In genomic region chr6:140858381-140858971, GRCh38 we compare ENCODE assay signal across 9 cellular contexts.
A peak's percentile ranks its signal among the peaks of the same experiment; 100 is the strongest.
DNase-seq lines count a peak whose midpoint lies in the region; ATAC-seq and TF ChIP-seq lines count a peak whose summit lies in the region.
"Had no signal": no experiment of that assay in that cellular context is flagged by ENCODE, and none has a peak within 500 bp of the region (broad histone marks: within the 10 kb centered on the region; RNA-seq: fewer than 3 reads in every experiment).

No MANE protein-coding gene starts in this region.

- POLR2A ChIA-PET in IMR-90 (lab: Charles Lee; ENCODE audit: unreplicated experiment): interaction anchor here (1.0 kb wide), 1 partner anchor 320 kb away, joined by 3 read pairs; no protein-coding TSS in a partner anchor

- peak; percentile 9 for ATAC-seq in IMR-90 (ENCODE audit: low read depth)

- H3K23ac ChIP-seq in IMR-90 (ENCODE audit: low read depth, low read length): peak overlapping the region; percentile 59
- no peak overlapping the region for H3K23ac ChIP-seq in mesenchymal stem cell (ENCODE audit: low read length in 2 of 2)

- 58% methylated on average over 5 of the region's 10 CpGs; no CpG with 5 or more reads in 1 of the 2 experiments for WGBS in IMR-90 (ENCODE audit: extremely low coverage in 2 of 2, insufficient read length in 1 of 2), 2 experiments
- 42% methylated on average over 9 of the region's 10 CpGs for WGBS in mesenchymal stem cell

- intact Hi-C loops in IMR-90 (cut with micrococcal nuclease): loop anchor here (5.0 kb wide), 1 partner anchor 704 kb away; no protein-coding TSS in a partner anchor

- no TSS peak for BruUV-seq in IMR-90 (replicated peaks; lab: Mats Ljungman, UMichigan)

- no peak overlapping the region for H2AK9ac ChIP-seq in IMR-90 (replicated peaks; ENCODE audit: low read depth, low read length, poor library complexity)

- peak overlapping the region; percentile 77 for H4K91ac ChIP-seq in IMR-90 (ENCODE audit: insufficient read depth, low read depth, low read length)
- no peak overlapping the region for H4K91ac ChIP-seq in mesenchymal stem cell (ENCODE audit: low read length)

- H2AFZ ChIP-seq in ACC112 (ENCODE audit: low read length, unreplicated experiment): peak overlapping the region; percentile 55
- no peak overlapping the region for H2AFZ ChIP-seq in IMR-90 (replicated peaks; ENCODE audit: low read length, poor library complexity)
- H2AFZ ChIP-seq in mesenchymal stem cell (ENCODE audit: low read depth, low read length): no peak overlapping the region

- peak overlapping the region; percentile 90 for H2BK5ac ChIP-seq in IMR-90 (ENCODE audit: low read depth, low read length, poor library complexity, severe bottlenecking)
- H2BK5ac ChIP-seq in mesenchymal stem cell (ENCODE audit: low read depth, low read length, poor library complexity, severe bottlenecking): no peak overlapping the region

- CTCF ChIA-PET in IMR-90 (lab: Yijun Ruan, JAX): no interaction called here

- H3K4me3 ChIP-seq in ACC112 (ENCODE audit: low read depth, low read length) (peak overlapping the region; percentile 46; the same call in 1 of the 2 replicates), IMR-90 (ENCODE audit: insufficient read depth, low read depth, low read length) (no peak overlapping the region), mesenchymal stem cell (ENCODE audit: insufficient read depth in 1 of 2, low read depth in 1 of 2, low read length in 2 of 2) (no peak overlapping the region)

- TF ChIP-seq CTCF in IMR-90 (conservative IDR thresholded peaks at IDR 0.05; ENCODE audit: low read depth, low read length): no peak

- no peak for TF ChIP-seq RAD21 in IMR-90 (IDR thresholded peaks at IDR 0.05; ENCODE audit: low read length)

- no peaks in the 10 kb centered on the region for H3K9me1 ChIP-seq in IMR-90 (ENCODE audit: insufficient read depth, low read length)

- H4K20me1 ChIP-seq in IMR-90 (ENCODE audit: insufficient read depth, low read length): no peaks in the 10 kb centered on the region

- H3K4me1 ChIP-seq in ACC112 (ENCODE audit: control insufficient read depth, insufficient read depth, low read length, unreplicated experiment) (peaks cover 46% of the 10 kb centered on the region), IMR-90 (ENCODE audit: control insufficient read depth, insufficient read depth, low read length) (peaks cover 6% of the 10 kb centered on the region), mesenchymal stem cell (ENCODE audit: control insufficient read depth, insufficient read depth, low read depth, low read length) (no peaks in the 10 kb centered on the region)

- no peak for TF ChIP-seq POLR2A in IMR-90 (IDR thresholded peaks at IDR 0.05; ENCODE audit: low read depth, low read length)

- H2AK5ac ChIP-seq in IMR-90 (ENCODE audit: low read depth, low read length) (peak overlapping the region; percentile 67; the same call in 1 of the 2 replicates), mesenchymal stem cell (ENCODE audit: low read length, severe bottlenecking) (no peak overlapping the region)

- H3K36me3 ChIP-seq in ACC112 (ENCODE audit: insufficient read depth, low read length) (no peaks in the 10 kb centered on the region), IMR-90 (ENCODE audit: control insufficient read depth, insufficient read depth, low read length) (no peaks in the 10 kb centered on the region), mesenchymal stem cell (ENCODE audit: control insufficient read depth in 1 of 2, insufficient read depth in 2 of 2, low read depth in 1 of 2, low read length in 2 of 2) (no peaks in the 10 kb centered on the region)

- peak overlapping the region; percentile 54; the same call in 2 of the 3 replicates for H2BK15ac ChIP-seq in IMR-90 (ENCODE audit: low read depth, low read length)
- no peak overlapping the region for H2BK15ac ChIP-seq in mesenchymal stem cell (ENCODE audit: low read depth, poor library complexity, severe bottlenecking)

- H3K27me3 ChIP-seq in ACC112 (ENCODE audit: insufficient read depth, low read length) (no peaks in the 10 kb centered on the region), IMR-90 (ENCODE audit: control insufficient read depth, insufficient read depth, low read length) (no peaks in the 10 kb centered on the region), mesenchymal stem cell (ENCODE audit: control insufficient read depth in 1 of 2, insufficient read depth in 1 of 2, low read length in 2 of 2) (no peaks in the 10 kb centered on the region)

- H3K4me2 ChIP-seq in IMR-90 (ENCODE audit: low read depth, low read length): peak overlapping the region; percentile 56; the same call in 1 of the 2 replicates
- H3K4me2 ChIP-seq in mesenchymal stem cell (ENCODE audit: low read length, poor library complexity, severe bottlenecking): no peak overlapping the region

- H2BK120ac ChIP-seq in IMR-90 (ENCODE audit: low read depth, low read length): peak overlapping the region; percentile 58
- H2BK120ac ChIP-seq in mesenchymal stem cell (ENCODE audit: low read depth, low read length): peak overlapping the region; percentile 29

- H3K79me1 ChIP-seq in IMR-90 (ENCODE audit: low read depth in 1 of 2, low read length in 2 of 2) (no peaks in the 10 kb centered on the region), mesenchymal stem cell (replicated peaks; ENCODE audit: low read length, poor library complexity, severe bottlenecking) (no peaks in the 10 kb centered on the region)

- peak overlapping the region; percentile 77 for H2BK20ac ChIP-seq in IMR-90 (ENCODE audit: low read depth, low read length)

- H3K9ac ChIP-seq in IMR-90 (ENCODE audit: low read depth, low read length) (no peak overlapping the region), mesenchymal stem cell (ENCODE audit: low read length) (peak overlapping the region; percentile 1)

- H3K14ac ChIP-seq in IMR-90 (replicated peaks; ENCODE audit: low read depth, low read length) (peak overlapping the region; percentile 41), mesenchymal stem cell (ENCODE audit: low read length in 2 of 2) (peak overlapping the region in 1 of 2 experiments; percentile 28)

- peak; percentile 52 for DNase-seq in IMR-90
- DNase-seq in caudate nucleus (lab: John Stamatoyannopoulos, UW): no peak
- DNase-seq in mesenchymal stem cell: peak; percentile 50
- no peak for DNase-seq in NCI-H1048 (lab: John Stamatoyannopoulos, UW)
- no peak for DNase-seq in glomerular visceral epithelial cell (ENCODE audit: extremely low spot score)
- no peak for DNase-seq in NCI-H1436 (lab: John Stamatoyannopoulos, UW)
- DNase-seq in amygdala (lab: John Stamatoyannopoulos, UW): no peak
- DNase-seq: activated CD8-positive, alpha-beta memory T cell treated with anti-CD3 and anti-CD28 coated beads, Interleukin-2, amount 50 U/mL, for 4 hours had no signal

- H3K4ac ChIP-seq in IMR-90 (ENCODE audit: low read depth, low read length): peak overlapping the region; percentile 43
- H3K4ac ChIP-seq in mesenchymal stem cell (ENCODE audit: low read depth in 1 of 2, low read length in 2 of 2): peak overlapping the region in 1 of 2 experiments; percentile 94

- H3K79me2 ChIP-seq in ACC112 (ENCODE audit: control insufficient read depth, insufficient read depth, low read length, unreplicated experiment): no peaks in the 10 kb centered on the region

- H3K56ac ChIP-seq in IMR-90 (ENCODE audit: extremely low read depth, insufficient read depth, low read length): peak overlapping the region; percentile 72

- H3K18ac ChIP-seq in IMR-90 (ENCODE audit: low read depth, low read length) (peak overlapping the region; percentile 95), mesenchymal stem cell (ENCODE audit: low read depth in 1 of 2, low read length in 2 of 2) (peak overlapping the region; percentile 7 to 67)

- H3K27ac ChIP-seq in ACC112 (ENCODE audit: low read depth, low read length) (peak overlapping the region; percentile 94), IMR-90 (ENCODE audit: insufficient read depth, low read length) (peak overlapping the region; percentile 56), caudate nucleus (ENCODE audit: low read depth, low read length) (peak overlapping the region; percentile 69), mesenchymal stem cell (ENCODE audit: low read length, poor library complexity, severe bottlenecking) (no peak overlapping the region)

- H3K9me3 ChIP-seq in IMR-90 (ENCODE audit: control insufficient read depth, insufficient read depth, low read length) (no peaks in the 10 kb centered on the region), mesenchymal stem cell (ENCODE audit: control insufficient read depth, low read length) (no peaks in the 10 kb centered on the region)

- H4K5ac ChIP-seq in IMR-90 (ENCODE audit: low read depth, low read length): peak overlapping the region; percentile 38

- dilution Hi-C loops in IMR-90 (cut with HindIII; ENCODE audit: low sequenced_read_pairs, unreplicated experiment): no loop called here

- peak overlapping the region; percentile 23 to 76 for H4K8ac ChIP-seq in IMR-90 (ENCODE audit: low read depth in 2 of 2, low read length in 2 of 2)
- H4K8ac ChIP-seq in mesenchymal stem cell (ENCODE audit: low read length): no peak overlapping the region

- peak overlapping the region; percentile 85 to 98 for H2BK12ac ChIP-seq in mesenchymal stem cell (ENCODE audit: low read length in 2 of 2)

- in situ Hi-C loops in IMR-90 (cut with MboI; ENCODE audit: low sequenced_read_pairs): no loop called here

TF ChIP-seq in IMR-90, 13 proteins besides CTCF, POLR2A, EP300 and RAD21 (continues in another document):
- TF ChIP-seq RCOR1 (IDR thresholded peaks at IDR 0.05; ENCODE audit: insufficient replicate concordance, low read length): no peak
- TF ChIP-seq NFE2L2 (IDR thresholded peaks at IDR 0.05; ENCODE audit: low read depth, low read length): no peak
- TF ChIP-seq USF2 (IDR thresholded peaks at IDR 0.05; ENCODE audit: low read depth, low read length): no peak
- TF ChIP-seq MAFK (IDR thresholded peaks at IDR 0.05; ENCODE audit: low read depth, low read length): no peak
- no peak for TF ChIP-seq CHD1 (IDR thresholded peaks at IDR 0.05; ENCODE audit: low read depth, low read length)
- peak; percentile 90 for TF ChIP-seq BHLHE40 (IDR thresholded peaks at IDR 0.05; ENCODE audit: low read depth, low read length)
- no peak for TF ChIP-seq MXI1 (IDR thresholded peaks at IDR 0.05; ENCODE audit: borderline replicate concordance, low read depth, low read length)
- peak; percentile 48; the same call in 1 of the 2 replicates for TF ChIP-seq FOS (IDR thresholded peaks at IDR 0.05; ENCODE audit: low read depth, low read length)
- no peak for TF ChIP-seq MAZ (IDR thresholded peaks at IDR 0.05; ENCODE audit: borderline replicate concordance, low read depth, low read length)

Comparison
In these comparisons a context has a peak if more than half of its experiments do, and no peak if none do; other contexts are left out.
1. DNase-seq: peak in IMR-90 (single experiment) and mesenchymal stem cell (single experiment); none in caudate nucleus (0 of 61), NCI-H1048 (single experiment), glomerular visceral epithelial cell (single experiment), NCI-H1436 (single experiment) and amygdala (0 of 56).